In genomic region chr20:2814587-2815051, GRCh38 we compare ENCODE assay signal across 11 cellular contexts. TPM values are rescaled to one million over a fixed set of nuclear protein-coding genes. Genes with fewer than 3 reads are reported as not detected.
A peak's percentile ranks its signal among the peaks of the same experiment; 100 is the strongest.
DNase-seq lines count a peak whose midpoint lies in the region; ATAC-seq lines count a peak whose summit lies in the region.
"Had no signal": no experiment of that assay in that cellular context is flagged by ENCODE, and none has a peak within 500 bp of the region (broad histone marks: within the 10 kb centered on the region; RNA-seq: fewer than 3 reads in every experiment).

Gene C20orf141 (plus strand): TSS chr20:2814987. CDS start chr20:2815185, 198 bp downstream.

- peak within 1 kb of the TSS; percentile 53; the same call in 1 of the 2 replicates for H3K27ac ChIP-seq in ACC112 (ENCODE audit: low read depth, low read length)

- H3K4me1 ChIP-seq in ACC112 (ENCODE audit: control insufficient read depth, insufficient read depth, low read length, unreplicated experiment): peaks cover 29% of the 10 kb centered on the region

- ATAC-seq in HG03097 (IDR thresholded peaks at IDR 0.05; ENCODE audit: low FRiP score, unreplicated experiment) (no peak), GM21786 (IDR thresholded peaks at IDR 0.05; ENCODE audit: unreplicated experiment) (no peak)
- ATAC-seq: T-cell had no signal

- no peak within 1 kb of the TSS for H2AFZ ChIP-seq in ACC112 (ENCODE audit: low read length, unreplicated experiment)

- no peaks in the 10 kb centered on the region for H3K36me3 ChIP-seq in ACC112 (ENCODE audit: insufficient read depth, low read length)

- H3K4me3 ChIP-seq in ACC112 (ENCODE audit: low read depth, low read length): peak within 1 kb of the TSS; percentile 41; the same call in 1 of the 2 replicates

- H3K27me3 ChIP-seq in ACC112 (ENCODE audit: insufficient read depth, low read length): no peaks in the 10 kb centered on the region

- H3K79me2 ChIP-seq in ACC112 (ENCODE audit: control insufficient read depth, insufficient read depth, low read length, unreplicated experiment): no peaks in the 10 kb centered on the region

- DNase-seq in HT1080 (ENCODE audit: low read depth) (peak; percentile 95), amniotic epithelial cell (ENCODE audit: low read depth) (peak; percentile 97), iris pigment epithelial cell (ENCODE audit: low read depth) (peak; percentile 98), DMS153 treated with DMSO at 0.1 percent for 48 hours (lab: John Stamatoyannopoulos, UW; ENCODE audit: unreplicated experiment) (no peak), NCI-H2081 (lab: John Stamatoyannopoulos, UW) (no peak)
- DNase-seq: GDM1, T-cell had no signal

RNA-seq across cellular contexts. Expression of gene C20orf141, which starts in this region (rescaled TPM):
- total RNA-seq in HT1080 (2014; rRNA removed; shearing (Covaris generic)): 0.50 TPM in 1 of 2 replicates, not detected in the other
- 0.19 and 0.36 TPM in 2 replicates for polyA plus RNA-seq in HT1080 (2015; cell fraction: cytosol; rRNA removed)
- polyA plus RNA-seq in HT1080 (2015; cell fraction: nucleus; rRNA removed): 0.73 TPM in 1 of 2 replicates, not detected in the other
- total RNA-seq: cerebellum, T-cell had no signal

Comparison
In these comparisons a context has a peak if more than half of its experiments do, and no peak if none do; other contexts are left out.
1. Peak in DNase-seq in HT1080; RNA of the gene not detected or under 1 TPM.
2. DNase-seq: peak in amniotic epithelial cell (single experiment) and iris pigment epithelial cell (single experiment); none in DMS153 treated with DMSO at 0.1 percent for 48 hours (single experiment) and NCI-H2081 (0 of 2).